19 cellular contexts compared by ENCODE assay signal in genomic region chr22:43300891-43301676, GRCh38. TPM values are rescaled to one million over a fixed set of nuclear protein-coding genes. Genes with fewer than 3 reads are reported as not detected.
"Had no signal": no experiment of that assay in that cellular context is flagged by ENCODE, and none has a peak within 500 bp of the region (broad histone marks: within the 10 kb centered on the region; RNA-seq: fewer than 3 reads in every experiment).

No MANE protein-coding gene starts in this region.

- H3K36me3 ChIP-seq: ascending aorta, cardiac muscle cell, colonic mucosa, gastrocnemius medialis, lower lobe of right lung, suprapubic skin had no signal

- H3K4me1 ChIP-seq: colonic mucosa had no signal

- ATAC-seq: gastrocnemius medialis; naive thymus-derived CD4-positive, alpha-beta T cell had no signal

- H3K9me3 ChIP-seq: ascending aorta, colonic mucosa, gastrocnemius medialis, lower lobe of right lung, suprapubic skin had no signal

- H3K36me3 Mint-ChIP-seq: activated naive CD8-positive, alpha-beta T cell treated with anti-CD3 and anti-CD28 coated beads for 36 hours; mesothelial cell of epicardium; naive thymus-derived CD4-positive, alpha-beta T cell had no signal

- H3K27me3 Mint-ChIP-seq: activated naive CD8-positive, alpha-beta T cell treated with anti-CD3 and anti-CD28 coated beads for 36 hours had no signal

- H3K4me1 Mint-ChIP-seq: activated naive CD8-positive, alpha-beta T cell treated with anti-CD3 and anti-CD28 coated beads for 36 hours; naive thymus-derived CD4-positive, alpha-beta T cell had no signal

- H3K4me3 ChIP-seq: ascending aorta, cardiac muscle cell, colonic mucosa, gastrocnemius medialis, lower lobe of right lung, suprapubic skin had no signal

- H3K27ac ChIP-seq: cardiac muscle cell, colonic mucosa, gastrocnemius medialis, lower lobe of right lung, suprapubic skin had no signal

- H3K27me3 ChIP-seq: ascending aorta, cardiac muscle cell, colonic mucosa had no signal

- H3K27ac Mint-ChIP-seq: activated naive CD8-positive, alpha-beta T cell treated with anti-CD3 and anti-CD28 coated beads for 36 hours; activated T-cell treated with anti-CD3 and anti-CD28 coated beads, Interleukin-2, amount 50 U/mL, for 24 hours; mesothelial cell of epicardium; naive thymus-derived CD4-positive, alpha-beta T cell had no signal

- H3K9me3 Mint-ChIP-seq: activated naive CD8-positive, alpha-beta T cell treated with anti-CD3 and anti-CD28 coated beads for 36 hours; activated T-cell treated with anti-CD3 and anti-CD28 coated beads, Interleukin-2, amount 50 U/mL, for 24 hours; mesothelial cell of epicardium; naive thymus-derived CD4-positive, alpha-beta T cell had no signal

- DNase-seq: activated CD4-positive, alpha-beta T cell treated with anti-CD3 and anti-CD28 coated beads, Interleukin-2, amount 50 U/mL, for 4 hours; activated CD4-positive, CD25-positive, alpha-beta regulatory T cell treated with anti-CD3 and anti-CD28 coated beads, Interleukin-2, amount 50 U/mL, for 72 hours; activated effector memory CD4-positive, alpha-beta T cell treated with anti-CD3 and anti-CD28 coated beads, Interleukin-2, amount 50 U/mL, for 16 hours; activated naive CD8-positive, alpha-beta T cell treated with anti-CD3 and anti-CD28 coated beads for 36 hours; activated T-cell treated with anti-CD3 and anti-CD28 coated beads, Interleukin-2, amount 50 U/mL, for 24 hours; colonic mucosa; hippocampal formation; lower lobe of right lung; naive thymus-derived CD4-positive, alpha-beta T cell; stimulated activated CD4-positive, alpha-beta T cell treated with anti-CD3 and anti-CD28 coated beads, Interleukin-2, amount 100 ng/mL, for 48 hours; stimulated activated naive CD4-positive, alpha-beta T cell treated with Interleukin-2 at 50 U/mL for 16 hours; SW 1271; T-helper 9 cell had no signal

- H3K4me3 Mint-ChIP-seq: activated naive CD8-positive, alpha-beta T cell treated with anti-CD3 and anti-CD28 coated beads for 36 hours; activated T-cell treated with anti-CD3 and anti-CD28 coated beads, Interleukin-2, amount 50 U/mL, for 24 hours; mesothelial cell of epicardium; naive thymus-derived CD4-positive, alpha-beta T cell had no signal

RNA-seq across cellular contexts. Expression of gene SCUBE1, which starts 42.1 kb away (rescaled TPM):
- total RNA-seq: endothelial cell of umbilical vein had no signal
- polyA plus RNA-seq: naive thymus-derived CD4-positive, alpha-beta T cell had no signal
